ENCODE assay signal across 27 cellular contexts in genomic region chr12:3142386-3142785, GRCh38.
"Had no signal": no experiment of that assay in that cellular context is flagged by ENCODE, and none has a peak within 500 bp of the region (broad histone marks: within the 10 kb centered on the region; RNA-seq: fewer than 3 reads in every experiment).

No MANE protein-coding gene starts in this region.

- H3K4me3 ChIP-seq: esophagus muscularis mucosa, heart left ventricle, lower lobe of right lung, stomach, thyroid gland, upper lobe of left lung, vagina had no signal

- H3K36me3 ChIP-seq: esophagus muscularis mucosa, heart left ventricle, lower lobe of right lung, neutrophil, stomach, thyroid gland, upper lobe of left lung, vagina had no signal

- ATAC-seq: activated CD8-positive, alpha-beta T cell treated with anti-CD3 and anti-CD28 coated beads for 36 hours; activated naive CD8-positive, alpha-beta T cell treated with anti-CD3 and anti-CD28 coated beads, Interleukin-2, amount 50 U/mL, for 24 hours; activated T-cell treated with anti-CD3 and anti-CD28 coated beads, Interleukin-2, amount 50 U/mL, for 4 hours; activated T-helper 17 cell treated with anti-CD3 and anti-CD28 coated beads, Interleukin-2, amount 50 U/mL, for 72 hours; heart left ventricle; left colon; lower lobe of right lung; natural killer cell; sciatic nerve; stimulated activated naive B cell treated with anti-CD40 and anti-IgM and Interleukin-4, amounts not matched to agents 10 μg/mL and 1 μg/mL and 100 μg/mL, for 72 hours had no signal

- H3K4me1 ChIP-seq: foreskin keratinocyte had no signal

- DNase-seq: activated B cell treated with CpG ODN at 0.5 μM for 24 hours; activated CD4-positive, alpha-beta T cell treated with anti-CD3 and anti-CD28 coated beads, Interleukin-2, amount 50 U/mL, for 1 hour; activated CD8-positive, alpha-beta T cell treated with anti-CD3 and anti-CD28 coated beads for 36 hours; activated gamma-delta T cell treated with Interleukin-2 at 50 U/mL for 16 hours; activated naive CD8-positive, alpha-beta T cell treated with anti-CD3 and anti-CD28 coated beads, Interleukin-2, amount 50 U/mL, for 24 hours; activated T-cell treated with anti-CD3 and anti-CD28 coated beads, Interleukin-2, amount 50 U/mL, for 4 hours; amygdala; dermis blood vessel endothelial cell; effector CD4-positive, alpha-beta T cell; foreskin keratinocyte; heart left ventricle; hypothalamus; immature natural killer cell; left colon; lower lobe of right lung; mesenchymal stem cell; natural killer cell; small intestine; stimulated activated naive B cell treated with anti-CD40 and anti-IgM and Interleukin-4, amounts not matched to agents 10 μg/mL and 1 μg/mL and 100 μg/mL, for 72 hours; stomach; thyroid gland; upper lobe of left lung had no signal

- H3K27ac ChIP-seq: esophagus muscularis mucosa, foreskin keratinocyte, lower lobe of right lung, neutrophil, stomach, thyroid gland, upper lobe of left lung, vagina had no signal

- H3K9me3 ChIP-seq: esophagus muscularis mucosa, heart left ventricle, lower lobe of right lung, neutrophil, stomach, thyroid gland, upper lobe of left lung, vagina had no signal

- H3K27me3 ChIP-seq: esophagus muscularis mucosa, foreskin keratinocyte, heart left ventricle, thyroid gland, upper lobe of left lung, vagina had no signal
